8 cellular contexts compared by ENCODE assay signal in genomic region chr16:8868272-8869211, GRCh38. TPM values are rescaled to one million over a fixed set of nuclear protein-coding genes. Genes with fewer than 3 reads are reported as not detected.
DNase-seq lines count a peak whose midpoint lies in the region; ATAC-seq and TF ChIP-seq lines count a peak whose summit lies in the region.

Gene CARHSP1 (minus strand): TSS chr16:8869006. CDS start chr16:8859328, 9,678 bp downstream.

- TF ChIP-seq POLR2A in lower leg skin (IDR thresholded peaks at IDR 0.05) = no peak

- intact Hi-C loops in lower leg skin (cut with DNase I; ENCODE audit: low total_unique reads) = no loop called here

- ATAC-seq in GM19395 (IDR thresholded peaks at IDR 0.05; ENCODE audit: unreplicated experiment) = peak; percentile 74
- peak; percentile 48 for ATAC-seq in HG03558 (IDR thresholded peaks at IDR 0.05; ENCODE audit: extremely low read depth, unreplicated experiment)

- peak within 1 kb of the TSS; percentile 81 for H3K27ac ChIP-seq in C4-2B

- TF ChIP-seq CTCF in C4-2B (conservative IDR thresholded peaks at IDR 0.05) (no peak), lower leg skin (IDR thresholded peaks at IDR 0.05) (no peak)

- peak within 1 kb of the TSS; percentile 46 for H3K4me3 ChIP-seq in lower leg skin (ENCODE audit: low read depth, poor library complexity, severe bottlenecking)

- peak; percentile 58 for DNase-seq in NCI-H748 treated with DMSO at 0.1 percent for 48 hours (lab: John Stamatoyannopoulos, UW)
- DNase-seq in activated CD4-positive, alpha-beta T cell treated with anti-CD3 and anti-CD28 coated beads, Interleukin-2, amount 50 U/mL, for 48 hours = peak; percentile 86 to 88
- DNase-seq in dermis microvascular lymphatic vessel endothelial cell (ENCODE audit: low read depth in 2 of 2) = peak; percentile 65 to 91
- peak; percentile 81 to 97 for DNase-seq in lower leg skin (ENCODE audit: low spot score in 2 of 2)
- peak; percentile 57 to 66 (median 61) for DNase-seq in stimulated activated CD4-positive, alpha-beta T cell treated with anti-CD3 and anti-CD28 coated beads, TNF-alpha, amount 100 ng/mL, for 1 hour (ENCODE audit: low read depth in 3 of 3, low spot score in 1 of 3)

- 0 to 1% methylated on average over 30 to 33 of the region's 92 CpGs for WGBS in lower leg skin, 2 donors

RNA-seq across cellular contexts. Expression of gene CARHSP1, which starts in this region (rescaled TPM):
- total RNA-seq in dermis microvascular lymphatic vessel endothelial cell = 148 and 152 TPM in 2 replicates
- 10 to 100 TPM; 42.2 to 47.8 (median 44.2) TPM for total RNA-seq in lower leg skin

Comparison
In these comparisons a context has a peak if more than half of its experiments do, and no peak if none do; other contexts are left out.
1. Peak in every context shown above with its lines: DNase-seq, ATAC-seq, H3K4me3 ChIP-seq and H3K27ac ChIP-seq.